In genomic region chr4:78684196-78685079, GRCh38 we compare ENCODE assay signal across 19 cellular contexts.
A peak's percentile ranks its signal among the peaks of the same experiment; 100 is the strongest.
DNase-seq lines count a peak whose midpoint lies in the region; ATAC-seq and TF ChIP-seq lines count a peak whose summit lies in the region.
"Had no signal": no experiment of that assay in that cellular context is flagged by ENCODE, and none has a peak within 500 bp of the region (broad histone marks: within the 10 kb centered on the region; RNA-seq: fewer than 3 reads in every experiment).

No MANE protein-coding gene starts in this region.

- H3K27me3 ChIP-seq in brain microvascular endothelial cell (replicated peaks) = no peaks in the 10 kb centered on the region

- peak overlapping the region; percentile 51 for H3K27ac ChIP-seq in brain microvascular endothelial cell

- in situ Hi-C loops in ACHN (cut with HindIII; ENCODE audit: low pct_ligation_motif_present, low pct_unique_long_range_greater_than_20kb, low sequenced_read_pairs) = no loop called here
- in situ Hi-C loops in brain microvascular endothelial cell (cut with HindIII; ENCODE audit: low pct_ligation_motif_present, low sequenced_read_pairs) = no loop called here

- H3K36me3 ChIP-seq in brain microvascular endothelial cell (replicated peaks) = no peaks in the 10 kb centered on the region

- no peak overlapping the region for H3K4me3 ChIP-seq in brain microvascular endothelial cell (ENCODE audit: low read depth, low read length)

- no peak for TF ChIP-seq CTCF in brain microvascular endothelial cell (IDR thresholded peaks at IDR 0.05; ENCODE audit: low read depth, low read length, missing control alignments)

- DNase-seq in ACHN (peak; percentile 46), HS-27A (ENCODE audit: low read depth) (peak; percentile 73), brain microvascular endothelial cell (peak; percentile 51), lung microvascular endothelial cell (ENCODE audit: low read depth in 2 of 2) (peak; percentile 49 to 52), islet precursor cell (no peak)
- DNase-seq in activated CD4-positive, alpha-beta T cell treated with anti-CD3 and anti-CD28 coated beads, Interleukin-2, amount 50 U/mL, for 4 hours = no peak
- DNase-seq in stimulated activated CD4-positive, alpha-beta T cell treated with anti-CD3 and anti-CD28 coated beads, Interleukin-2, amount 100 ng/mL, for 24 hours = no peak
- DNase-seq: activated naive CD8-positive, alpha-beta T cell treated with anti-CD3 and anti-CD28 coated beads, Interleukin-2, amount 50 U/mL, for 24 hours; CD8-positive, alpha-beta memory T cell; DMS79 treated with DMSO at 0.1 percent for 48 hours; Karpas-422; left colon; NCI-H2171; NCI-H69; stimulated activated CD4-positive, alpha-beta T cell treated with anti-CD3 and anti-CD28 coated beads, Interleukin-2, amount 100 ng/mL, for 48 hours; T1000 had no signal

- no peak for ATAC-seq in HG03442 (IDR thresholded peaks at IDR 0.05; ENCODE audit: unreplicated experiment)
- ATAC-seq: activated CD4-positive, CD25-positive, alpha-beta regulatory T cell treated with anti-CD3 and anti-CD28 coated beads, Interleukin-2, amount 50 U/mL, for 24 hours; activated naive CD8-positive, alpha-beta T cell treated with anti-CD3 and anti-CD28 coated beads, Interleukin-2, amount 50 U/mL, for 24 hours; HCT116 had no signal

Comparison
In these comparisons a context has a peak if more than half of its experiments do, and no peak if none do; other contexts are left out.
1. DNase-seq: peak in ACHN (single experiment), HS-27A (single experiment), brain microvascular endothelial cell (single experiment) and lung microvascular endothelial cell (2 of 2); none in activated CD4-positive, alpha-beta T cell treated with anti-CD3 and anti-CD28 coated beads, Interleukin-2, amount 50 U/mL, for 4 hours (0 of 2), stimulated activated CD4-positive, alpha-beta T cell treated with anti-CD3 and anti-CD28 coated beads, Interleukin-2, amount 100 ng/mL, for 24 hours (0 of 2) and islet precursor cell (single experiment).